13 cellular contexts compared by ENCODE assay signal in genomic region chr9:131987232-131987631, GRCh38.
"Had no signal": no experiment of that assay in that cellular context is flagged by ENCODE, and none has a peak within 500 bp of the region (broad histone marks: within the 10 kb centered on the region; RNA-seq: fewer than 3 reads in every experiment).

No MANE protein-coding gene starts in this region.

- H3K27ac ChIP-seq: SJSA1, SK-N-MC had no signal

- DNase-seq: Karpas-422, KG1, NCI-H1694 treated with DMSO at 0.1 percent for 48 hours, NCI-H2171 treated with DMSO at 0.1 percent for 48 hours, NCI-H446 treated with DMSO at 0.1 percent for 48 hours, NCI-H82, OCI-M1, Right ventricle myocardium superior, RPMI8226, SIG-M5 had no signal

- H3K4me3 ChIP-seq: MG63, SJSA1, SK-N-MC had no signal

- H3K9me3 ChIP-seq: MG63, SJSA1 had no signal

- H3K4me1 ChIP-seq: SJSA1 had no signal

- H3K27me3 ChIP-seq: MG63, SJSA1 had no signal

- H3K36me3 ChIP-seq: MG63, SJSA1 had no signal
